Comparison of ENCODE assay signal across 33 cellular contexts in genomic region chr1:72412286-72412685, GRCh38.
DNase-seq lines count a peak whose midpoint lies in the region; ATAC-seq, FAIRE-seq and TF ChIP-seq lines count a peak whose summit lies in the region.
"Had no signal": no experiment of that assay in that cellular context is flagged by ENCODE, and none has a peak within 500 bp of the region (broad histone marks: within the 10 kb centered on the region; RNA-seq: fewer than 3 reads in every experiment).

No MANE protein-coding gene starts in this region.

- TF ChIP-seq POLR2A in H54 (IDR thresholded peaks at IDR 0.05; ENCODE audit: low read depth, low read length) (no peak), body of pancreas (IDR thresholded peaks at IDR 0.05) (no peak)

- no peak overlapping the region for H2AFZ ChIP-seq in osteoblast (ENCODE audit: low read length)

- no peak overlapping the region for H3K4me2 ChIP-seq in osteoblast (ENCODE audit: insufficient read depth, low read length)
- H3K4me2 ChIP-seq: BLaER1 treated with 17β-estradiol and CSF1 and Interleukin-3, amounts not matched to agents 10 nM and 100 nM had no signal

- no peak overlapping the region for H3K4me3 ChIP-seq in MG63
- no peak overlapping the region for H3K4me3 ChIP-seq in epithelial cell of esophagus (ENCODE audit: low read length)
- no peak overlapping the region for H3K4me3 ChIP-seq in osteoblast (ENCODE audit: insufficient read depth, low read length)
- no peak overlapping the region for H3K4me3 ChIP-seq in body of pancreas
- H3K4me3 ChIP-seq: BLaER1 treated with 17β-estradiol and CSF1 and Interleukin-3, amounts not matched to agents 10 nM and 100 nM; coronary artery; heart left ventricle; lower lobe of right lung; psoas muscle; skin epidermis had no signal

- H3K9me3 ChIP-seq in MG63 (no peaks in the 10 kb centered on the region), osteoblast (ENCODE audit: low read depth, low read length) (no peaks in the 10 kb centered on the region), body of pancreas (no peaks in the 10 kb centered on the region)
- H3K9me3 ChIP-seq: BLaER1 treated with 17β-estradiol and CSF1 and Interleukin-3, amounts not matched to agents 10 nM and 100 nM; heart left ventricle; lower lobe of right lung; psoas muscle had no signal

- intact Hi-C loops in body of pancreas (cut with DNase I) = no loop called here

- no peaks in the 10 kb centered on the region for H3K27me3 ChIP-seq in MG63
- H3K27me3 ChIP-seq in osteoblast (ENCODE audit: insufficient read depth, low read length) = no peaks in the 10 kb centered on the region
- no peaks in the 10 kb centered on the region for H3K27me3 ChIP-seq in body of pancreas
- H3K27me3 ChIP-seq: BLaER1 treated with 17β-estradiol and CSF1 and Interleukin-3, amounts not matched to agents 10 nM and 100 nM; heart left ventricle had no signal

- TF ChIP-seq CTCF in epithelial cell of esophagus (IDR thresholded peaks at IDR 0.05; ENCODE audit: insufficient read depth, low read depth, low read length, missing control alignments) = no peak
- no peak for TF ChIP-seq CTCF in osteoblast (IDR thresholded peaks at IDR 0.05; ENCODE audit: extremely low read depth, low read depth, low read length)
- no peak for TF ChIP-seq CTCF in body of pancreas (IDR thresholded peaks at IDR 0.05)

- peak; percentile 90 for FAIRE-seq in H54 (lab: Jason Lieb, UNC)

- no peaks in the 10 kb centered on the region for H3K79me2 ChIP-seq in osteoblast (ENCODE audit: insufficient read depth, low read length)

- peak; percentile 14 for DNase-seq in H54 (ENCODE audit: insufficient read length, low spot score)
- peak; percentile 2 for DNase-seq in MG63
- peak; percentile 79 for DNase-seq in epithelial cell of esophagus (ENCODE audit: low read depth)
- DNase-seq in osteoblast (ENCODE audit: insufficient read length, low spot score, missing footprints) = no peak
- no peak for DNase-seq in SHP77 (lab: John Stamatoyannopoulos, UW)
- DNase-seq in OCI-M1 (lab: John Stamatoyannopoulos, UW) = no peak
- DNase-seq in body of pancreas = no peak
- DNase-seq: activated CD4-positive, alpha-beta T cell treated with anti-CD3 and anti-CD28 coated beads for 48 hours; amygdala; caudate nucleus; DMS153; effector CD8-positive, alpha-beta T cell; erythroblast; foreskin melanocyte; heart left ventricle; lower lobe of right lung; MV-4-11; NCI-H1436; NCI-H2081 treated with DMSO at 0.1 percent for 48 hours; NCI-H345; occipital lobe; psoas muscle; RPMI8226; T1000; trophoblast cell; WERI-Rb-1 had no signal

- H4K20me1 ChIP-seq in osteoblast (ENCODE audit: insufficient read depth, low read length) = no peaks in the 10 kb centered on the region
- H4K20me1 ChIP-seq: BLaER1 treated with 17β-estradiol and CSF1 and Interleukin-3, amounts not matched to agents 10 nM and 100 nM had no signal

- H3K4me1 ChIP-seq in osteoblast (ENCODE audit: insufficient read depth, low read length) = peaks cover 6% of the 10 kb centered on the region
- H3K4me1 ChIP-seq in body of pancreas = no peaks in the 10 kb centered on the region
- H3K4me1 ChIP-seq: BLaER1 treated with 17β-estradiol and CSF1 and Interleukin-3, amounts not matched to agents 10 nM and 100 nM; heart left ventricle; lower lobe of right lung; psoas muscle had no signal

- H3K27ac ChIP-seq in osteoblast (ENCODE audit: low read depth, low read length) (peak overlapping the region; percentile 10), body of pancreas (no peak overlapping the region)
- H3K27ac ChIP-seq: BLaER1 treated with 17β-estradiol and CSF1 and Interleukin-3, amounts not matched to agents 10 nM and 100 nM; coronary artery; heart left ventricle; lower lobe of right lung; psoas muscle; skin epidermis; WERI-Rb-1 had no signal

- H3K36me3 ChIP-seq in MG63 (no peaks in the 10 kb centered on the region), osteoblast (ENCODE audit: insufficient read depth, low read length) (no peaks in the 10 kb centered on the region), body of pancreas (replicated peaks in 1 of 2; ENCODE audit: insufficient read depth in 1 of 2, low read depth in 2 of 2) (no peaks in the 10 kb centered on the region)
- H3K36me3 ChIP-seq: BLaER1 treated with 17β-estradiol and CSF1 and Interleukin-3, amounts not matched to agents 10 nM and 100 nM; heart left ventricle; lower lobe of right lung; WERI-Rb-1 had no signal

- ATAC-seq in GM21423 (IDR thresholded peaks at IDR 0.05; ENCODE audit: unreplicated experiment) = no peak
- ATAC-seq in body of pancreas = no peak
- ATAC-seq: activated naive CD4-positive, alpha-beta T cell treated with anti-CD3 and anti-CD28 coated beads, Interleukin-2, amount 50 U/mL, for 72 hours; heart left ventricle; lower lobe of right lung; natural killer cell treated with Interleukin-12 subunit alpha and Interleukin-12 subunit beta and Interleukin-15 and Interleukin-18, amount 100 ng/mL, for 72 hours; psoas muscle; stimulated activated memory B cell treated with anti-CD40 and anti-IgM and Interleukin-4, amounts not matched to agents 10 μg/mL and 1 μg/mL and 100 μg/mL, for 72 hours had no signal

Comparison
In these comparisons a context has a peak if more than half of its experiments do, and no peak if none do; other contexts are left out.
1. DNase-seq: peak in H54 (single experiment), MG63 (single experiment) and epithelial cell of esophagus (single experiment); none in osteoblast (single experiment), SHP77 (0 of 2), OCI-M1 (single experiment) and body of pancreas (0 of 4).